ENCODE assay signal across 8 cellular contexts in genomic region chr20:33554914-33555420, GRCh38.
A peak's percentile ranks its signal among the peaks of the same experiment; 100 is the strongest.
DNase-seq lines count a peak whose midpoint lies in the region; ATAC-seq, FAIRE-seq and TF ChIP-seq lines count a peak whose summit lies in the region.

No MANE protein-coding gene starts in this region.

- peaks cover 36% of the 10 kb centered on the region for H3K4me1 ChIP-seq in muscle layer of colon (ENCODE audit: insufficient read depth, low read length)

- H3K4me3 ChIP-seq in muscle layer of colon (ENCODE audit: low read depth in 1 of 2, low read length in 2 of 2): no peak overlapping the region

- peaks cover 3% of the 10 kb centered on the region for H3K36me3 ChIP-seq in muscle layer of colon (ENCODE audit: insufficient read depth, low read length)

- FAIRE-seq in GM18507 (lab: Jason Lieb, UNC): peak; percentile 95

- peak overlapping the region; percentile 54 for H3K27ac ChIP-seq in muscle layer of colon (ENCODE audit: low read depth, low read length)

- H3K4me1 Mint-ChIP-seq in effector memory CD8-positive, alpha-beta T cell (ENCODE audit: low read depth in 2 of 2): peaks cover 9 to 13% of the 10 kb centered on the region in 2 donors

- H3K9ac ChIP-seq in muscle layer of colon (ENCODE audit: low read length): no peak overlapping the region

- peak; percentile 97 for ATAC-seq in HG02852 (IDR thresholded peaks at IDR 0.05; ENCODE audit: unreplicated experiment)
- peak; percentile 96 for ATAC-seq in effector memory CD8-positive, alpha-beta T cell (replicated peaks)

- H3K4me3 Mint-ChIP-seq in effector memory CD8-positive, alpha-beta T cell: peak overlapping the region; percentile 64 to 72

- H3K9me3 ChIP-seq in muscle layer of colon (ENCODE audit: low read length): no peaks in the 10 kb centered on the region

- peak overlapping the region; percentile 97 to 98 for H3K27ac Mint-ChIP-seq in effector memory CD8-positive, alpha-beta T cell

- no peaks in the 10 kb centered on the region for H3K9me3 Mint-ChIP-seq in effector memory CD8-positive, alpha-beta T cell

- no peaks in the 10 kb centered on the region for H3K27me3 ChIP-seq in muscle layer of colon (ENCODE audit: control insufficient read depth in 1 of 2, insufficient read depth in 2 of 2, low read length in 2 of 2)

- no peaks in the 10 kb centered on the region for H3K27me3 Mint-ChIP-seq in effector memory CD8-positive, alpha-beta T cell

- H3K36me3 Mint-ChIP-seq in effector memory CD8-positive, alpha-beta T cell (ENCODE audit: insufficient read depth): peaks cover 4% of the 10 kb centered on the region

- no peak for TF ChIP-seq CTCF in AG09319 (IDR thresholded peaks at IDR 0.05; ENCODE audit: low read depth, low read length)

- peak; percentile 87 for DNase-seq in AG09319 (ENCODE audit: extremely low read depth, low read depth)
- peak; percentile 62 for DNase-seq in GM18507 (ENCODE audit: extremely low spot score, insufficient read length, low read depth)
- DNase-seq in NCI-H128 (lab: John Stamatoyannopoulos, UW; ENCODE audit: unreplicated experiment): peak; percentile 92
- peak in 4 of 5 donors; percentile 40 to 93 (median 45) for DNase-seq in T-helper 1 cell
- DNase-seq in effector memory CD8-positive, alpha-beta T cell: peak; percentile 32 to 39 (median 33)
- no peak for DNase-seq in HK-2 (ENCODE audit: unreplicated experiment)
